ENCODE assay signal across 35 cellular contexts in genomic region chrX:99933865-99934264, GRCh38.
"Had no signal": no experiment of that assay in that cellular context is flagged by ENCODE, and none has a peak within 500 bp of the region (broad histone marks: within the 10 kb centered on the region; RNA-seq: fewer than 3 reads in every experiment).

No MANE protein-coding gene starts in this region.

- H3K9me3 ChIP-seq: MG63 had no signal

- H3K27ac ChIP-seq: KMS-11 had no signal

- H3K36me3 ChIP-seq: MG63 had no signal

- H3K4me2 ChIP-seq: KMS-11 had no signal

- H3K27me3 ChIP-seq: MG63 had no signal

- H3K4me3 ChIP-seq: MG63 had no signal

- DNase-seq: Karpas-422, Kasumi-1, KG1, MG63, MM.1S, MV-4-11, NCI-H1048, NCI-H1092, NCI-H1092 treated with DMSO at 0.1 percent for 48 hours, NCI-H1105, NCI-H1105 treated with DMSO at 0.1 percent for 48 hours, NCI-H1417, NCI-H1417 treated with DMSO at 0.1 percent for 48 hours, NCI-H1436, NCI-H1436 treated with DMSO at 0.1 percent for 48 hours, NCI-H146, NCI-H1694, NCI-H1694 treated with DMSO at 0.1 percent for 48 hours, NCI-H187, NCI-H187 treated with DMSO at 0.1 percent for 48 hours, NCI-H1930, NCI-H2029, NCI-H2029 treated with DMSO at 0.1 percent for 48 hours, NCI-H2081, NCI-H2081 treated with DMSO at 0.1 percent for 48 hours, NCI-H2107, NCI-H2171, NCI-H2171 treated with DMSO at 0.1 percent for 48 hours, NCI-H2227 treated with DMSO at 0.1 percent for 48 hours, NCI-H345, NCI-H446, NCI-H446 treated with DMSO at 0.1 percent for 48 hours, NCI-H510A, NCI-H510A treated with DMSO at 0.1 percent for 48 hours had no signal

- H3K9ac ChIP-seq: KMS-11 had no signal
